Comparison of ENCODE assay signal across 15 cellular contexts in genomic region chrX:40092808-40093435, GRCh38. TPM values are rescaled to one million over a fixed set of nuclear protein-coding genes. Genes with fewer than 3 reads are reported as not detected.
A peak's percentile ranks its signal among the peaks of the same experiment; 100 is the strongest.
DNase-seq lines count a peak whose midpoint lies in the region; ATAC-seq and TF ChIP-seq lines count a peak whose summit lies in the region.
"Had no signal": no experiment of that assay in that cellular context is flagged by ENCODE, and none has a peak within 500 bp of the region (broad histone marks: within the 10 kb centered on the region; RNA-seq: fewer than 3 reads in every experiment).

No MANE protein-coding gene starts in this region.

- DNase-seq in GM23338 (ENCODE audit: low spot score): peak; percentile 69
- DNase-seq in activated CD4-positive, alpha-beta memory T cell treated with anti-CD3 and anti-CD28 coated beads for 36 hours: no peak
- DNase-seq in memory B cell (ENCODE audit: low spot score in 2 of 2): no peak
- DNase-seq in CD14-positive monocyte (ENCODE audit: low spot score): no peak
- DNase-seq in OCI-M1 (lab: John Stamatoyannopoulos, UW): no peak
- no peak for DNase-seq in NCI-H82 treated with DMSO at 0.1 percent for 48 hours (lab: John Stamatoyannopoulos, UW; ENCODE audit: unreplicated experiment)
- no peak for DNase-seq in NOMO-1 treated with dmso at 0.1 percent for 144 hours (lab: John Stamatoyannopoulos, UW; ENCODE audit: unreplicated experiment)
- DNase-seq: activated CD4-positive, alpha-beta T cell treated with anti-CD3 and anti-CD28 coated beads, Interleukin-2, amount 50 U/mL, for 4 hours; gastrocnemius medialis; Kasumi-1; NCI-H2107; psoas muscle; stimulated activated naive CD4-positive, alpha-beta T cell treated with Interleukin-2 at 50 U/mL for 16 hours; SW 1271 had no signal

- H3K4me2 ChIP-seq in BLaER1 (peak overlapping the region; percentile 93; the same call in 1 of the 2 replicates), GM23338 (peak overlapping the region; percentile 85)

- H3K9ac ChIP-seq in BLaER1: no peak overlapping the region

- TF ChIP-seq CTCF in GM23338 (conservative IDR thresholded peaks at IDR 0.05; ENCODE audit: low read depth in 2 of 2) (no peak), CD14-positive monocyte (IDR thresholded peaks at IDR 0.05) (no peak)

- H3K9me2 ChIP-seq in GM23338 (ENCODE audit: insufficient read depth): no peaks in the 10 kb centered on the region

- H3K27ac ChIP-seq in BLaER1: no peak overlapping the region
- peak overlapping the region; percentile 92 for H3K27ac ChIP-seq in GM23338 (ENCODE audit: low read depth)
- H3K27ac ChIP-seq: psoas muscle had no signal

- no peak overlapping the region for H3K4me3 ChIP-seq in BLaER1
- peak overlapping the region; percentile 55 for H3K4me3 ChIP-seq in GM23338

- CTCF ChIA-PET in activated CD4-positive, alpha-beta memory T cell treated with anti-CD3 and anti-CD28 coated beads for 36 hours (lab: Charles Lee): interaction anchor here (1.1 to 1.6 kb wide), 2 partner anchors 12 to 77 kb away, joined by 4 read pairs; no protein-coding TSS in a partner anchor

- peaks cover 26% of the 10 kb centered on the region for H3K4me1 Mint-ChIP-seq in GM23338
- peaks cover 45% of the 10 kb centered on the region for H3K4me1 Mint-ChIP-seq in activated CD4-positive, alpha-beta memory T cell treated with anti-CD3 and anti-CD28 coated beads for 36 hours (ENCODE audit: low read depth)
- peaks cover 42% of the 10 kb centered on the region for H3K4me1 Mint-ChIP-seq in memory B cell
- peaks cover 49% of the 10 kb centered on the region for H3K4me1 Mint-ChIP-seq in CD14-positive monocyte

- H3K79me2 ChIP-seq in GM23338 (replicated peaks; ENCODE audit: insufficient read depth): peaks cover 77% of the 10 kb centered on the region

- H3K36me3 Mint-ChIP-seq in GM23338 (ENCODE audit: low read depth) (peaks cover 5% of the 10 kb centered on the region; the same call in 2 of the 3 replicates), memory B cell (no peaks in the 10 kb centered on the region), CD14-positive monocyte (peaks cover 4 to 8% of the 10 kb centered on the region in 2 donors)
- peaks cover 4% of the 10 kb centered on the region for H3K36me3 Mint-ChIP-seq in activated CD4-positive, alpha-beta memory T cell treated with anti-CD3 and anti-CD28 coated beads for 36 hours

- intact Hi-C loops in activated CD4-positive, alpha-beta memory T cell treated with anti-CD3 and anti-CD28 coated beads for 36 hours (cut with micrococcal nuclease): loop anchor here (10.0 kb wide), 1 partner anchor 278 kb away; no protein-coding TSS in a partner anchor
- intact Hi-C loops in CD14-positive monocyte (cut with micrococcal nuclease): no loop called here

- H3K4me3 Mint-ChIP-seq in GM23338 (peak overlapping the region; percentile 93), memory B cell (peak overlapping the region; percentile 53), CD14-positive monocyte (no peak overlapping the region)
- H3K4me3 Mint-ChIP-seq in activated CD4-positive, alpha-beta memory T cell treated with anti-CD3 and anti-CD28 coated beads for 36 hours: peak overlapping the region; percentile 3

- peaks cover 60% of the 10 kb centered on the region for H3K27me3 ChIP-seq in BLaER1
- peaks cover 22% of the 10 kb centered on the region for H3K27me3 ChIP-seq in GM23338 (ENCODE audit: insufficient read depth)

- no peak overlapping the region for H2AFZ ChIP-seq in GM23338

- peaks cover 16% of the 10 kb centered on the region for H3K36me3 ChIP-seq in BLaER1
- no peaks in the 10 kb centered on the region for H3K36me3 ChIP-seq in GM23338 (ENCODE audit: insufficient read depth)
- H3K36me3 ChIP-seq: gastrocnemius medialis had no signal

- no peaks in the 10 kb centered on the region for H3F3A ChIP-seq in GM23338 (replicated peaks; ENCODE audit: low read depth)

- H3K9me3 Mint-ChIP-seq in GM23338: no peaks in the 10 kb centered on the region
- no peaks in the 10 kb centered on the region for H3K9me3 Mint-ChIP-seq in activated CD4-positive, alpha-beta memory T cell treated with anti-CD3 and anti-CD28 coated beads for 36 hours
- no peaks in the 10 kb centered on the region for H3K9me3 Mint-ChIP-seq in memory B cell
- H3K9me3 Mint-ChIP-seq in CD14-positive monocyte: peaks cover 0 to 24% (median 15%) of the 10 kb centered on the region in 7 donors

- H3K27ac Mint-ChIP-seq in GM23338 (peak overlapping the region; percentile 96), memory B cell (no peak overlapping the region), CD14-positive monocyte (no peak overlapping the region)
- no peak overlapping the region for H3K27ac Mint-ChIP-seq in activated CD4-positive, alpha-beta memory T cell treated with anti-CD3 and anti-CD28 coated beads for 36 hours

- H3K4me1 ChIP-seq in BLaER1 (peaks cover 76% of the 10 kb centered on the region), GM23338 (ENCODE audit: insufficient read depth) (peaks cover 20% of the 10 kb centered on the region)

- POLR2A ChIA-PET in activated CD4-positive, alpha-beta memory T cell treated with anti-CD3 and anti-CD28 coated beads for 36 hours (lab: Charles Lee): interaction anchor here (1.7 kb wide), 1 partner anchor 12 kb away, joined by 6 read pairs; no protein-coding TSS in a partner anchor

- H3K9me3 ChIP-seq in BLaER1: peaks cover 46% of the 10 kb centered on the region
- H3K9me3 ChIP-seq: gastrocnemius medialis, psoas muscle had no signal

- H3K27me3 Mint-ChIP-seq in GM23338 (ENCODE audit: insufficient read depth, low read depth, poor library complexity) (peaks cover 38% of the 10 kb centered on the region), memory B cell (no peaks in the 10 kb centered on the region), CD14-positive monocyte (ENCODE audit: low read depth in 3 of 3) (peaks cover 0 to 65% (median 28%) of the 10 kb centered on the region in 3 donors)
- no peaks in the 10 kb centered on the region for H3K27me3 Mint-ChIP-seq in activated CD4-positive, alpha-beta memory T cell treated with anti-CD3 and anti-CD28 coated beads for 36 hours

- ATAC-seq in GM23338 (peak; percentile 9), memory B cell (ENCODE audit: low read depth) (no peak)
- ATAC-seq: gastrocnemius medialis, psoas muscle had no signal

- peaks cover 86% of the 10 kb centered on the region for H4K20me1 ChIP-seq in BLaER1
- peaks cover 3% of the 10 kb centered on the region; the same call in 1 of the 2 replicates for H4K20me1 ChIP-seq in GM23338 (replicated peaks; ENCODE audit: insufficient read depth)

TF ChIP-seq in GM23338, 12 proteins besides CTCF, POLR2A, EP300 and RAD21 (continues in another document):
- no peak for TF ChIP-seq ZNF114 (CRISPR knock-in tag; IDR thresholded peaks at IDR 0.05)
- no peak for TF ChIP-seq STAT1 (IDR thresholded peaks at IDR 0.05; ENCODE audit: unreplicated experiment)
- TF ChIP-seq POLR2AphosphoS5 (IDR thresholded peaks at IDR 0.05; ENCODE audit: low read depth): peak; percentile 38; the same call in 1 of the 2 replicates
- TF ChIP-seq REST (IDR thresholded peaks at IDR 0.05; ENCODE audit: unreplicated experiment): no peak
- no peak; the same call in 1 of the 2 replicates for TF ChIP-seq CREB1 (CRISPR knock-in tag; IDR thresholded peaks at IDR 0.05; ENCODE audit: low read depth)
- peak; percentile 88 for TF ChIP-seq NANOG (IDR thresholded peaks at IDR 0.05; ENCODE audit: borderline replicate concordance)

RNA-seq across cellular contexts. Expression of gene BCOR, which starts 4.8 kb away (rescaled TPM):
- total RNA-seq in GM23338 (2014; rRNA removed; shearing (Covaris generic)): 60.8 TPM in 2 replicates
- 25.5 and 25.8 TPM in 2 replicates for polyA plus RNA-seq in GM23338 (2016; fragmentation: Nextera tagmentation; extraction: Ambion mirVana)
- 10 to 100 TPM; 33.7 to 35.0 TPM for total RNA-seq in activated CD4-positive, alpha-beta memory T cell treated with anti-CD3 and anti-CD28 coated beads for 36 hours
- 1 to 10 TPM; 1.1 to 2.6 TPM for polyA plus RNA-seq in CD14-positive monocyte

Comparison
In these comparisons a context has a peak if more than half of its experiments do, and no peak if none do; other contexts are left out.
1. H3K4me3 Mint-ChIP-seq: peak in GM23338 (single experiment), activated CD4-positive, alpha-beta memory T cell treated with anti-CD3 and anti-CD28 coated beads for 36 hours (single experiment) and memory B cell (single experiment); none in CD14-positive monocyte (0 of 2).